ENCODE assay signal across 15 cellular contexts in the genomic region with DNA sequence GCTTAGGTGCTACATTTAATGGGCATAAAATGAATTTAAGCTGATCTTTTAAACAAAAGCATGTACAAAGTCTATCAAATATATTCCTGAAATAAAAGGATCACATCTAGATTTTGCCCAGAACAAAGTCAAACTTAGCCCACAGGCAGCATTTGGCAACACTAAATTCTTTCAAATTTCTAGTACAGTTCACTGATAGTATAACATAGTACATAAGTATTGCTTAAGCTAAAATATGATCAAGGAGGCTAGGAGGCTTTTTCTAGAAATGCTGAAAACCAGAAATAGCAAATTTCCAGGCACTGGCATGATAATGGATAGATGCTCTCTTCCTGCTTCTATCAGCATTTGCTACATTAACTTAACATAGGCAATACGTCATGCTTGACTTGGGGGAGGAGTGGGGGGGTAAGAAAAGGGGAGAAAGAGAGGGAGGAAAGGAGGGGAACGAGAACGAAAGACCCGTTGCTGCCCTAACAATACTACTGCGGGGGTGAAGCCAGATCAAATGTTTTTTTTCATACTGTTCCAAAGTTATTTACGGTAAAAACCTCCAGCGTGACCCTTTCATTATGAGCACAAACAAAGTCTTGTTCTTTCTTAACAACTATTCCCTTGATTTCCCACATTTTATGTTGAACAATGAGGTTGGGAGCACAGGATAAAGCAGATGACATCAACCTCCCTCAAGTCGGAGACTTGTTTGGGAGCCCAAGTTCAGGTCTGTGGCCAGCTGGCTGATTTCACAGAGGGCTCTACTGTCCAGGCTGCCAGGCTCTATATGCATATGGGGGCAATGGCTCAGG. TPM values are rescaled to one million over a fixed set of nuclear protein-coding genes. Genes with fewer than 3 reads are reported as not detected.
DNase-seq lines count a peak whose midpoint lies in the region; ATAC-seq and TF ChIP-seq lines count a peak whose summit lies in the region.
"Had no signal": no experiment of that assay in that cellular context is flagged by ENCODE, and none has a peak within 500 bp of the region (broad histone marks: within the 10 kb centered on the region; RNA-seq: fewer than 3 reads in every experiment).

No MANE protein-coding gene starts in this region.

- H3K4me1 Mint-ChIP-seq in activated T-cell treated with anti-CD3 and anti-CD28 coated beads, Interleukin-2, amount 50 U/mL, for 4 hours (ENCODE audit: low read depth), result peaks cover 64% of the 10 kb centered on the region

- H3K4me1 ChIP-seq in cardiac muscle cell (ENCODE audit: low read depth), result peaks cover 3% of the 10 kb centered on the region
- H3K4me1 ChIP-seq in aorta (ENCODE audit: control insufficient read depth in 1 of 2, insufficient read depth in 2 of 2, low read length in 2 of 2), result no peaks in the 10 kb centered on the region

- H3K27ac ChIP-seq in cardiac muscle cell, result peak overlapping the region; percentile 4
- peak overlapping the region; percentile 22 to 39 for H3K27ac ChIP-seq in aorta (ENCODE audit: low read depth in 1 of 2, low read length in 2 of 2)
- H3K27ac ChIP-seq: A549 had no signal

- H3K36me3 ChIP-seq in cardiac muscle cell (no peaks in the 10 kb centered on the region), aorta (ENCODE audit: control insufficient read depth in 1 of 2, insufficient read depth in 2 of 2, low read length in 1 of 2) (no peaks in the 10 kb centered on the region)

- DNase-seq in cardiac muscle cell (ENCODE audit: low read depth in 1 of 2, low spot score in 1 of 2), result peak in 1 of 2 donors; percentile 73
- no peak for DNase-seq in Right ventricle myocardium superior
- peak; percentile 55 to 96 (median 81) for DNase-seq in head of caudate nucleus
- no peak for DNase-seq in omental fat pad (ENCODE audit: low spot score)
- no peak for DNase-seq in aorta
- DNase-seq in activated naive CD4-positive, alpha-beta T cell treated with anti-CD3 and anti-CD28 coated beads, Interleukin-2, amount 50 U/mL, for 16 hours, result no peak
- no peak for DNase-seq in activated T-cell treated with anti-CD3 and anti-CD28 coated beads, Interleukin-2, amount 50 U/mL, for 4 hours
- no peak for DNase-seq in stimulated activated CD4-positive, alpha-beta T cell treated with anti-CD3 and anti-CD28 coated beads, Interleukin-4, amount 100 ng/mL, for 1 hour
- DNase-seq: DND-41, NCI-H1105, NCI-H526 treated with DMSO at 0.1 percent for 48 hours, SK-N-SH had no signal

- H3K27me3 ChIP-seq in cardiac muscle cell (no peaks in the 10 kb centered on the region), aorta (ENCODE audit: control insufficient read depth in 1 of 2, insufficient read depth in 2 of 2, low read length in 1 of 2) (no peaks in the 10 kb centered on the region)

- TF ChIP-seq CTCF in cardiac muscle cell (IDR thresholded peaks at IDR 0.05; ENCODE audit: low read depth, low read length) (no peak), omental fat pad (IDR thresholded peaks at IDR 0.05) (no peak)

- no peak for ATAC-seq in Right ventricle myocardium superior (ENCODE audit: poor library complexity)
- ATAC-seq in omental fat pad (ENCODE audit: low FRiP score), result peak; percentile 58
- ATAC-seq in aorta (ENCODE audit: low FRiP score), result peak; percentile 36
- ATAC-seq in activated T-cell treated with anti-CD3 and anti-CD28 coated beads, Interleukin-2, amount 50 U/mL, for 4 hours, result no peak
- ATAC-seq: A549; activated CD4-positive, CD25-positive, alpha-beta regulatory T cell treated with anti-CD3 and anti-CD28 coated beads, Interleukin-2, amount 50 U/mL, for 24 hours; stimulated activated memory B cell treated with anti-CD40 and anti-IgM and Interleukin-4, amounts not matched to agents 10 μg/mL and 1 μg/mL and 100 μg/mL, for 72 hours had no signal

- peaks cover 3% of the 10 kb centered on the region for H3K36me3 Mint-ChIP-seq in activated T-cell treated with anti-CD3 and anti-CD28 coated beads, Interleukin-2, amount 50 U/mL, for 4 hours (ENCODE audit: insufficient read depth)

- WGBS in aorta, 2 donors, result 8% methylated on average over 8 of the region's 8 CpGs

- no peaks in the 10 kb centered on the region for H3K9me3 Mint-ChIP-seq in activated T-cell treated with anti-CD3 and anti-CD28 coated beads, Interleukin-2, amount 50 U/mL, for 4 hours
- H3K9me3 Mint-ChIP-seq: stimulated activated memory B cell treated with anti-CD40 and anti-IgM and Interleukin-4, amounts not matched to agents 10 μg/mL and 1 μg/mL and 100 μg/mL, for 72 hours had no signal

- H3K27me3 Mint-ChIP-seq in activated T-cell treated with anti-CD3 and anti-CD28 coated beads, Interleukin-2, amount 50 U/mL, for 4 hours (ENCODE audit: low read depth), result no peaks in the 10 kb centered on the region
- H3K27me3 Mint-ChIP-seq: stimulated activated memory B cell treated with anti-CD40 and anti-IgM and Interleukin-4, amounts not matched to agents 10 μg/mL and 1 μg/mL and 100 μg/mL, for 72 hours had no signal

- no peak overlapping the region for H3K4me3 Mint-ChIP-seq in activated T-cell treated with anti-CD3 and anti-CD28 coated beads, Interleukin-2, amount 50 U/mL, for 4 hours
- H3K4me3 Mint-ChIP-seq: stimulated activated memory B cell treated with anti-CD40 and anti-IgM and Interleukin-4, amounts not matched to agents 10 μg/mL and 1 μg/mL and 100 μg/mL, for 72 hours had no signal

- H3K4me3 ChIP-seq in cardiac muscle cell (no peak overlapping the region), aorta (ENCODE audit: low read length in 2 of 2) (no peak overlapping the region)
- H3K4me3 ChIP-seq: A549 had no signal

- intact Hi-C loops in Right ventricle myocardium superior (cut with DNase I), result no loop called here
- intact Hi-C loops in head of caudate nucleus (cut with DNase I), result loop anchor here (5.0 kb wide), 1 partner anchor 33 kb away; no protein-coding TSS in a partner anchor
- intact Hi-C loops in aorta (cut with DNase I), result no loop called here

- H3K9me3 ChIP-seq in cardiac muscle cell (ENCODE audit: low read depth) (no peaks in the 10 kb centered on the region), aorta (ENCODE audit: control insufficient read depth, low read length) (no peaks in the 10 kb centered on the region)
- H3K9me3 ChIP-seq: A549, SK-N-SH had no signal

RNA-seq across cellular contexts. Expression of a gene that starts 10.6 kb away (rescaled TPM):
- total RNA-seq in cardiac muscle cell (158 and 206 TPM in 2 replicates), Right ventricle myocardium superior (235 TPM), omental fat pad (100 to 1,000 TPM; 189 to 372 (median 341) TPM), aorta (100 to 1,000 TPM; 249 to 277 TPM)
- polyA plus RNA-seq in cardiac muscle cell (259 and 295 TPM in 2 replicates), aorta (100 to 1,000 TPM; 114 to 139 TPM)
- 100 to 1,000 TPM; 184 to 196 (median 195) TPM for total RNA-seq in activated T-cell treated with anti-CD3 and anti-CD28 coated beads, Interleukin-2, amount 50 U/mL, for 4 hours

RNA-seq across cellular contexts. Expression of a gene that starts 38.9 kb away (rescaled TPM):
- 74.7 and 124 TPM in 2 replicates for total RNA-seq in cardiac muscle cell
- 62.5 and 81.5 TPM in 2 replicates for polyA plus RNA-seq in cardiac muscle cell
- total RNA-seq in Right ventricle myocardium superior, result 109 TPM
- 10 to 100 TPM; 40.1 to 68.3 (median 54.8) TPM for total RNA-seq in omental fat pad
- total RNA-seq in aorta, result 100 to 1,000 TPM in 1 of 2 donors, 10 to 100 TPM in 1; 75.9 to 104 TPM
- polyA plus RNA-seq in aorta, result 10 to 100 TPM; 19.5 to 47.7 TPM
- 10 to 100 TPM; 48.5 to 51.2 (median 50.4) TPM for total RNA-seq in activated T-cell treated with anti-CD3 and anti-CD28 coated beads, Interleukin-2, amount 50 U/mL, for 4 hours

Comparison
In these comparisons a context has a peak if more than half of its experiments do, and no peak if none do; other contexts are left out.
1. DNase-seq: peak in head of caudate nucleus (42 of 42); none in Right ventricle myocardium superior (single experiment), omental fat pad (single experiment), aorta (0 of 2), activated naive CD4-positive, alpha-beta T cell treated with anti-CD3 and anti-CD28 coated beads, Interleukin-2, amount 50 U/mL, for 16 hours (single experiment), activated T-cell treated with anti-CD3 and anti-CD28 coated beads, Interleukin-2, amount 50 U/mL, for 4 hours (single experiment) and stimulated activated CD4-positive, alpha-beta T cell treated with anti-CD3 and anti-CD28 coated beads, Interleukin-4, amount 100 ng/mL, for 1 hour (single experiment).
2. ATAC-seq: peak in omental fat pad (single experiment) and aorta (single experiment); none in Right ventricle myocardium superior (single experiment) and activated T-cell treated with anti-CD3 and anti-CD28 coated beads, Interleukin-2, amount 50 U/mL, for 4 hours (0 of 2).